Comparison of ENCODE assay signal across 16 cellular contexts in the genomic region with DNA sequence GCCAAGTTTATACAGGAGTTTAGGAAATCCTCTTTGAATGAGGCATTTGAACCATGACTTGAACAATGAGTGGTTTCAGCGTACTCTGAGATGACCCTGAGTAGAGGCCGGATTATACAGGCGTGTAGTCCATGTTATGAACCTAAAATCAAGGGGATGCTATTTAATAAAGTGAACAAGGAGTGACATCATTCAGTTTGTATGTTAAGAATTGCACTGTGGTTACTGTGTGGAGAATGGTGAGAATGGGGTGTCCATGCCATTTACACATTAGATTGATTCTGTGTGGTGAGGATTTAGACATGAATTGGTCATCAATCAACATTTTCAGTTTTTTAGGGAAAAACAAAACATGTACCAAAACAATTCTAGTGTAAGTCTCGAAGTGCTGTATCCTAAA.
DNase-seq lines count a peak whose midpoint lies in the region; ATAC-seq, FAIRE-seq and TF ChIP-seq lines count a peak whose summit lies in the region.
"Had no signal": no experiment of that assay in that cellular context is flagged by ENCODE, and none has a peak within 500 bp of the region (broad histone marks: within the 10 kb centered on the region; RNA-seq: fewer than 3 reads in every experiment).

No MANE protein-coding gene starts in this region.

- no peak for DNase-seq in GM12892 (ENCODE audit: insufficient read length)
- peak; percentile 15 for DNase-seq in amniotic epithelial cell (ENCODE audit: low read depth)
- DNase-seq in kidney tubule cell (ENCODE audit: low spot score): peak; percentile 12
- DNase-seq in CD4-positive, alpha-beta memory T cell: no peak
- no peak for DNase-seq in cortex of kidney (lab: John Stamatoyannopoulos, UW)
- no peak for DNase-seq in NCI-H2107 treated with DMSO at 0.1 percent for 48 hours (lab: John Stamatoyannopoulos, UW; ENCODE audit: unreplicated experiment)
- DNase-seq: Caco-2; CD8-positive, alpha-beta memory T cell; DMS53; IMR-90; KBM-7 had no signal

- no peaks in the 10 kb centered on the region for H3K4me1 ChIP-seq in CD4-positive, alpha-beta memory T cell (ENCODE audit: insufficient read depth, low read length)
- H3K4me1 ChIP-seq: Caco-2 had no signal

- no peaks in the 10 kb centered on the region for H3K9me3 ChIP-seq in CD4-positive, alpha-beta memory T cell (ENCODE audit: control insufficient read depth in 1 of 2, low read length in 2 of 2)
- H3K9me3 ChIP-seq: A549 had no signal

- CTCF ChIA-PET in CD4-positive, alpha-beta memory T cell (lab: Charles Lee; ENCODE audit: partially characterized antibody): no interaction called here

- H3K36me3 ChIP-seq in CD4-positive, alpha-beta memory T cell (ENCODE audit: insufficient read depth, low read length): no peaks in the 10 kb centered on the region

- peak; percentile 33 for FAIRE-seq in GM12892 (lab: Jason Lieb, UNC)
- FAIRE-seq: A549, GM12878 had no signal

- peaks cover 0 to 10% (median 2%) of the 10 kb centered on the region in 8 donors for H3K9me3 Mint-ChIP-seq in CD4-positive, alpha-beta memory T cell

- POLR2A ChIA-PET in CD4-positive, alpha-beta memory T cell (lab: Charles Lee; ENCODE audit: partially characterized antibody): no interaction called here

- intact Hi-C loops in CD4-positive, alpha-beta memory T cell (cut with micrococcal nuclease): no loop called here

- H3K27me3 Mint-ChIP-seq in CD4-positive, alpha-beta memory T cell: no peaks in the 10 kb centered on the region
- H3K27me3 Mint-ChIP-seq: CD8-positive, alpha-beta memory T cell had no signal

- no peak overlapping the region for H3K4me3 ChIP-seq in CD4-positive, alpha-beta memory T cell (ENCODE audit: low read length in 2 of 2)
- H3K4me3 ChIP-seq: A549, GM12878 had no signal

- H3K36me3 Mint-ChIP-seq in CD4-positive, alpha-beta memory T cell: peaks cover 6 to 13% of the 10 kb centered on the region in 2 donors
- H3K36me3 Mint-ChIP-seq: CD14-positive monocyte had no signal

- H3K27ac Mint-ChIP-seq in CD4-positive, alpha-beta memory T cell: no peak overlapping the region
- H3K27ac Mint-ChIP-seq: CD8-positive, alpha-beta memory T cell had no signal

- no peak for ATAC-seq in GM19351 (IDR thresholded peaks at IDR 0.05; ENCODE audit: unreplicated experiment)
- ATAC-seq: A549, GM12878, HCT116 had no signal

- H3K27ac ChIP-seq in CD4-positive, alpha-beta memory T cell (ENCODE audit: low read depth, low read length): no peak overlapping the region
- H3K27ac ChIP-seq: A549 had no signal

- no peak for TF ChIP-seq POLR2A in GM12892 (IDR thresholded peaks at IDR 0.05; ENCODE audit: low read depth, low read length)

- no peaks in the 10 kb centered on the region for H3K4me1 Mint-ChIP-seq in CD4-positive, alpha-beta memory T cell

- no peak overlapping the region for H3K4me3 Mint-ChIP-seq in CD4-positive, alpha-beta memory T cell
- H3K4me3 Mint-ChIP-seq: CD14-positive monocyte; CD8-positive, alpha-beta memory T cell had no signal

- H3K27me3 ChIP-seq in CD4-positive, alpha-beta memory T cell (ENCODE audit: insufficient read depth, low read length): no peaks in the 10 kb centered on the region

Comparison
In these comparisons a context has a peak if more than half of its experiments do, and no peak if none do; other contexts are left out.
1. DNase-seq: peak in amniotic epithelial cell (single experiment) and kidney tubule cell (single experiment); none in GM12892 (single experiment), CD4-positive, alpha-beta memory T cell (0 of 5), cortex of kidney (single experiment) and NCI-H2107 treated with DMSO at 0.1 percent for 48 hours (single experiment).